9 cellular contexts compared by ENCODE assay signal in the genomic region with DNA sequence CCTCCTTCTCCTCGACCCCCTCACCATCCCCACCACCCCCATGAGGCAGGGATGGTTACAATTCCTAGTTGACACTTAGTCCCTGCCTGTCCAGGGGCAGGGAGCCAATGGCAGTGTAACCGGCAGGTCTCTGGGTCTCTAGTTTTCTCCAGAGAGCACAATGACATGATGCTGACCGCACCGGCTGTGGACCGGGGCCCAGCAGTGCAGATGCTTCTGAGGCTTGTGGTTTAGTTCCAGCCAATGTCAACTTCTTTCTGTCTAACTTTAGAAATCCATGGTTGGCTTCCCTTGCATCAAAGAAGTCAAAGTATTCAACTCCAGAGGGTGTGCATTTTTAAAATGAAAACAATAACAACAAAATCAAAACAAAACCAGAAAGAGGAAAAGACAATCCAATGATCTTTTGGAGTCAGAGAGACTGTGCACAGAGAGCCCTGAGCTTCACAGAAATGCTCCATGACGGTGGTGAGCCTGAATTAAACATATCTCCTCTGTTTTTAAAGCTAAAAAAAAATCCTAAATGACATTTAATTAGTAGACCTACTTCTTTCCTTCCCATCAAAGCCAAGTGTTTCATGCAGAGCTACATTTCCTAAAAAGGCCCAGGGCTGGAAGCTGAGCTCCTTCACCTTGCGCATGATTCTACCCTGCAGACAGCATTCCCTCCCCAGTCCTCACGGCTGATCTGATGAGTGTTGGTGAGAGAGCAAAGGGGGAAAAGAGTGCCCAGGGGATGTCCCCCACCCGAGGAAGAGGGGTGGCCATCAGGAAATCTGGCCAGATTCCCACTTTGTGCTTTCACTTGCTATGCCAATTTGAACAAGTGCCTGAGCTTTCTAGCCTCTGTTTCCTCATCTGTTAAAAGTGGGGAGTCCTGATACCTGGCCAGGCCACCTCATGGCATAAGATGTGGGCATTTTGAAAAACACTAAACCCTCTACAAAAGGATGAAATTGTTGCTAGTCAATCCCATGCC.
A peak's percentile ranks its signal among the peaks of the same experiment; 100 is the strongest.
DNase-seq lines count a peak whose midpoint lies in the region; ATAC-seq, FAIRE-seq and TF ChIP-seq lines count a peak whose summit lies in the region.
"Had no signal": no experiment of that assay in that cellular context is flagged by ENCODE, and none has a peak within 500 bp of the region (broad histone marks: within the 10 kb centered on the region; RNA-seq: fewer than 3 reads in every experiment).

No MANE protein-coding gene starts in this region.

- peaks cover 0 to 20% (median 12%) of the 10 kb centered on the region in 7 donors for H3K4me1 Mint-ChIP-seq in naive thymus-derived CD4-positive, alpha-beta T cell

- no peak overlapping the region for H3K27ac ChIP-seq in GM12878 (ENCODE audit: control insufficient read depth, insufficient read depth)
- H3K27ac ChIP-seq in naive thymus-derived CD4-positive, alpha-beta T cell (ENCODE audit: low read depth, low read length), result no peak overlapping the region

- intact Hi-C loops in GM12878 (cut with micrococcal nuclease; ENCODE audit: unreplicated experiment), result no loop called here
- intact Hi-C loops in naive thymus-derived CD4-positive, alpha-beta T cell (cut with micrococcal nuclease), result no loop called here

- no peak overlapping the region for H3K9ac ChIP-seq in GM12878 (ENCODE audit: control insufficient read depth, insufficient read depth, low read length)

- no peak overlapping the region for H3K4me3 ChIP-seq in GM12878
- no peak overlapping the region for H3K4me3 ChIP-seq in naive thymus-derived CD4-positive, alpha-beta T cell (ENCODE audit: low read length)

- in situ Hi-C loops in GM12878 (cut with MboI), result no loop called here

- TF ChIP-seq POLR2A in GM12878 (IDR thresholded peaks at IDR 0.05; ENCODE audit: low read depth, low read length), result no peak

- no peaks in the 10 kb centered on the region; the same call in 1 of the 3 replicates for H3K9me3 ChIP-seq in GM12878 (replicated peaks; ENCODE audit: control insufficient read depth, insufficient read depth, low read length)
- H3K9me3 ChIP-seq in naive thymus-derived CD4-positive, alpha-beta T cell (ENCODE audit: control insufficient read depth in 2 of 3, low read length in 3 of 3), result no peaks in the 10 kb centered on the region

- no peak overlapping the region for H3K27ac Mint-ChIP-seq in naive thymus-derived CD4-positive, alpha-beta T cell

- peaks cover 0 to 54% (median 7%) of the 10 kb centered on the region in 5 donors for H3K27me3 Mint-ChIP-seq in naive thymus-derived CD4-positive, alpha-beta T cell

- SMC1A ChIA-PET in GM12878 (lab: Charles Lee; ENCODE audit: uncharacterized antibody, unreplicated experiment), result interaction anchor here (0.6 to 1.3 kb wide), 2 partner anchors 16 to 35 kb away, joined by 3 read pairs; no protein-coding TSS in a partner anchor

- POLR2A ChIA-PET in GM12878 (lab: Charles Lee), result no interaction called here
- POLR2A ChIA-PET in naive thymus-derived CD4-positive, alpha-beta T cell (lab: Charles Lee), result no interaction called here

- peak; percentile 67 for ATAC-seq in HG03159 (IDR thresholded peaks at IDR 0.05; ENCODE audit: unreplicated experiment)
- peak; percentile 90 for ATAC-seq in GM12878
- ATAC-seq in naive thymus-derived CD4-positive, alpha-beta T cell, result peak; percentile 58
- ATAC-seq in HG03521 (IDR thresholded peaks at IDR 0.05; ENCODE audit: unreplicated experiment), result no peak

- peaks cover 12% of the 10 kb centered on the region for H3K4me1 ChIP-seq in GM12878 (ENCODE audit: control insufficient read depth, insufficient read depth, low read length)
- H3K4me1 ChIP-seq in naive thymus-derived CD4-positive, alpha-beta T cell (ENCODE audit: control insufficient read depth in 2 of 2, insufficient read depth in 2 of 2, low read length in 2 of 2), result no peaks in the 10 kb centered on the region

- no peak overlapping the region for H3K4me3 Mint-ChIP-seq in naive thymus-derived CD4-positive, alpha-beta T cell

- BruUV-seq in GM12878 (replicated peaks; lab: Mats Ljungman, UMichigan), result no TSS peak

- H3K36me3 Mint-ChIP-seq in naive thymus-derived CD4-positive, alpha-beta T cell, result peaks cover 0 to 2% (median 0%) of the 10 kb centered on the region in 5 donors

- TF ChIP-seq RAD21 in GM12878 (IDR thresholded peaks at IDR 0.05; ENCODE audit: insufficient read depth, low read depth, low read length), result no peak

- H4K20me1 ChIP-seq in GM12878 (ENCODE audit: control insufficient read depth, insufficient read depth), result no peaks in the 10 kb centered on the region

- WGBS in GM12878 (ENCODE audit: insufficient coverage, insufficient replicate concordance, low lambda C conversion rate, missing lambda C conversion rate), result 31% methylated on average over 8 of the region's 9 CpGs

- no peaks in the 10 kb centered on the region for H3K36me3 ChIP-seq in GM12878 (ENCODE audit: control insufficient read depth in 2 of 2, insufficient read depth in 2 of 2, low read length in 1 of 2)
- H3K36me3 ChIP-seq in naive thymus-derived CD4-positive, alpha-beta T cell (ENCODE audit: control insufficient read depth in 2 of 3, insufficient read depth in 3 of 3, low read length in 3 of 3), result no peaks in the 10 kb centered on the region

- TF ChIP-seq CTCF in GM12878 (IDR thresholded peaks at IDR 0.05 in 2 of 3, conservative IDR thresholded peaks at IDR 0.05 in 1 of 3; ENCODE audit: control insufficient read depth in 2 of 3, extremely low read depth in 1 of 3, insufficient read depth in 1 of 3, low read depth in 3 of 3, low read length in 3 of 3), result no peak

- CTCF ChIA-PET in GM12878 (lab: Yijun Ruan, JAX), result no interaction called here
- CTCF ChIA-PET in naive thymus-derived CD4-positive, alpha-beta T cell (lab: Charles Lee), result no interaction called here

- H3K27me3 ChIP-seq in GM12878 (replicated peaks in 1 of 2; ENCODE audit: control insufficient read depth in 2 of 2, insufficient read depth in 2 of 2, low read length in 1 of 2), result no peaks in the 10 kb centered on the region
- no peaks in the 10 kb centered on the region for H3K27me3 ChIP-seq in naive thymus-derived CD4-positive, alpha-beta T cell (ENCODE audit: control insufficient read depth in 2 of 2, insufficient read depth in 2 of 2, low read length in 2 of 2)

- no peak overlapping the region for H2AFZ ChIP-seq in GM12878 (ENCODE audit: control insufficient read depth, low read depth, low read length)

- no peak overlapping the region for H3K4me2 ChIP-seq in GM12878 (ENCODE audit: control insufficient read depth, insufficient read depth)

- DNase-seq in Daoy (ENCODE audit: low read depth) (peak; percentile 52), GM12878 (ENCODE audit: low read depth, low spot score) (no peak), amniotic stem cell (lab: John Stamatoyannopoulos, UW) (no peak), GOT3 (lab: John Stamatoyannopoulos, UW) (no peak)
- DNase-seq in naive thymus-derived CD4-positive, alpha-beta T cell, result no peak
- DNase-seq in activated CD4-positive, alpha-beta T cell treated with anti-CD3 and anti-CD28 coated beads for 4 hours, result no peak
- DNase-seq: effector CD8-positive, alpha-beta T cell had no signal

- peaks cover 0 to 18% (median 5%) of the 10 kb centered on the region in 11 donors for H3K9me3 Mint-ChIP-seq in naive thymus-derived CD4-positive, alpha-beta T cell

- RAD21 ChIA-PET in GM12878 (lab: Charles Lee; ENCODE audit: unreplicated experiment), result no interaction called here

- FAIRE-seq in GM12878 (lab: Jason Lieb, UNC), result no peak

- H3K79me2 ChIP-seq in GM12878 (ENCODE audit: control insufficient read depth, insufficient read depth, low read length), result no peaks in the 10 kb centered on the region

- no peak for TF ChIP-seq EP300 in GM12878 (IDR thresholded peaks at IDR 0.05; ENCODE audit: borderline replicate concordance in 1 of 2, control insufficient read depth in 1 of 2, low read depth in 2 of 2, low read length in 2 of 2)

TF ChIP-seq in GM12878, 131 proteins besides CTCF, POLR2A, EP300 and RAD21 (continues in another document):
- TF ChIP-seq BCL11A (IDR thresholded peaks at IDR 0.05; ENCODE audit: low read depth, low read length), result no peak
- TF ChIP-seq BACH1 (IDR thresholded peaks at IDR 0.05; ENCODE audit: borderline replicate concordance), result no peak
- TF ChIP-seq, protein P1, sequence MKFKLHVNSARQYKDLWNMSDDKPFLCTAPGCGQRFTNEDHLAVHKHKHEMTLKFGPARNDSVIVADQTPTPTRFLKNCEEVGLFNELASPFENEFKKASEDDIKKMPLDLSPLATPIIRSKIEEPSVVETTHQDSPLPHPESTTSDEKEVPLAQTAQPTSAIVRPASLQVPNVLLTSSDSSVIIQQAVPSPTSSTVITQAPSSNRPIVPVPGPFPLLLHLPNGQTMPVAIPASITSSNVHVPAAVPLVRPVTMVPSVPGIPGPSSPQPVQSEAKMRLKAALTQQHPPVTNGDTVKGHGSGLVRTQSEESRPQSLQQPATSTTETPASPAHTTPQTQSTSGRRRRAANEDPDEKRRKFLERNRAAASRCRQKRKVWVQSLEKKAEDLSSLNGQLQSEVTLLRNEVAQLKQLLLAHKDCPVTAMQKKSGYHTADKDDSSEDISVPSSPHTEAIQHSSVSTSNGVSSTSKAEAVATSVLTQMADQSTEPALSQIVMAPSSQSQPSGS (IDR thresholded peaks at IDR 0.05; ENCODE audit: low read length), result 0 out of 2 replicates have a peak, but pooled peaks have one; percentile 19
- no peak for TF ChIP-seq ATF7 (IDR thresholded peaks at IDR 0.05; ENCODE audit: low read depth)
- TF ChIP-seq JUNB (IDR thresholded peaks at IDR 0.05), result no peak
- TF ChIP-seq EED (IDR thresholded peaks at IDR 0.05; ENCODE audit: low read depth), result no peak
- no peak for TF ChIP-seq BCL3 (IDR thresholded peaks at IDR 0.05; ENCODE audit: borderline replicate concordance, insufficient read depth, low read depth, low read length, poor library complexity, severe bottlenecking)
- TF ChIP-seq SUPT20H (IDR thresholded peaks at IDR 0.05; ENCODE audit: borderline replicate concordance, control insufficient read depth, low read depth, low read length), result no peak
- TF ChIP-seq CEBPB (IDR thresholded peaks at IDR 0.05; ENCODE audit: borderline replicate concordance in 1 of 2, low read depth in 2 of 2, low read length in 2 of 2), result no peak
- no peak for TF ChIP-seq SUZ12 (IDR thresholded peaks at IDR 0.05; ENCODE audit: unreplicated experiment)
- TF ChIP-seq POLR2AphosphoS2 (IDR thresholded peaks at IDR 0.05; ENCODE audit: low read depth, low read length), result no peak
- no peak for TF ChIP-seq CBX5 (IDR thresholded peaks at IDR 0.05; ENCODE audit: low read depth)
